Comparison of ENCODE assay signal across 12 cellular contexts in the genomic region with DNA sequence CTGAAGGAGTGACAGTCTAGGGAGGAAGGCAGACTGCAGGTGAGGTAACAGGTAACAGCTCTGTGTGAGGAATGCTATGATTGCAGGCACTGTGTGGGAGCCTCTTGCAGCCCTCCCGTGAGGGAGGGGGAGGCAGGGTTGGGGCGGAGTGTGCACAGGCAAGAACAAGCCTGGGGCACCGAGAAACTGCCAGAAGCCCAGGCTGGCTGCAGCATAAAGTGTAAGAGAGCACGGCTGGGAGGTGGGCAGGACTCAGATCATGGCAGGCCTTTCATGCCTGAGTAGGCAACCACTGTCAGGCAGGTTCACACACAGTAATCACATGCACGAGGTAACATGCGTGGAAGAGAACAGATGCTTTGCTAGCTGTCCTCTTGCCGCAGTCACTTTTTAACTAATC. TPM values are rescaled to one million over a fixed set of nuclear protein-coding genes. Genes with fewer than 3 reads are reported as not detected.
DNase-seq lines count a peak whose midpoint lies in the region; ATAC-seq, FAIRE-seq and TF ChIP-seq lines count a peak whose summit lies in the region.
"Had no signal": no experiment of that assay in that cellular context is flagged by ENCODE, and none has a peak within 500 bp of the region (broad histone marks: within the 10 kb centered on the region; RNA-seq: fewer than 3 reads in every experiment).

No MANE protein-coding gene starts in this region.

- FAIRE-seq in H54 (lab: Jason Lieb, UNC), result no peak

- no peak for TF ChIP-seq CTCF in colonic mucosa (IDR thresholded peaks at IDR 0.05)

- H3K27ac Mint-ChIP-seq in stimulated activated naive B cell treated with anti-CD40 and anti-IgM and Interleukin-4, amounts not matched to agents 10 μg/mL and 1 μg/mL and 100 μg/mL, for 72 hours, result peak overlapping the region; percentile 70

- H3K27me3 Mint-ChIP-seq in stimulated activated naive B cell treated with anti-CD40 and anti-IgM and Interleukin-4, amounts not matched to agents 10 μg/mL and 1 μg/mL and 100 μg/mL, for 72 hours, result no peaks in the 10 kb centered on the region

- no peak overlapping the region for H3K9ac ChIP-seq in colonic mucosa (ENCODE audit: low read depth in 2 of 2, low read length in 2 of 2)

- DNase-seq in NCI-H82 (lab: John Stamatoyannopoulos, UW), result peak; percentile 35
- no peak for DNase-seq in NCI-H82 treated with DMSO at 0.1 percent for 48 hours (lab: John Stamatoyannopoulos, UW; ENCODE audit: unreplicated experiment)
- peak; percentile 62 for DNase-seq in KBM-7
- peak; percentile 17 for DNase-seq in colonic mucosa
- DNase-seq in stimulated activated naive B cell treated with anti-CD40 and anti-IgM and Interleukin-4, amounts not matched to agents 10 μg/mL and 1 μg/mL and 100 μg/mL, for 72 hours, result peak; percentile 39
- no peak for DNase-seq in amygdala (lab: John Stamatoyannopoulos, UW)
- no peak for DNase-seq in H54 (ENCODE audit: insufficient read length, low spot score)
- DNase-seq: activated CD4-positive, alpha-beta T cell treated with anti-CD3 and anti-CD28 coated beads for 1 hour; erythroblast; upper lobe of left lung had no signal

- in situ Hi-C loops in KBM-7 (cut with MboI; ENCODE audit: low pct_unique_long_range_greater_than_20kb, low sequenced_read_pairs), result no loop called here

- peak; percentile 86 to 87 for ATAC-seq in stimulated activated naive B cell treated with anti-CD40 and anti-IgM and Interleukin-4, amounts not matched to agents 10 μg/mL and 1 μg/mL and 100 μg/mL, for 72 hours (replicated peaks)
- no peak for ATAC-seq in GM18858 (IDR thresholded peaks at IDR 0.05; ENCODE audit: unreplicated experiment)

- no peaks in the 10 kb centered on the region for H3K9me3 ChIP-seq in colonic mucosa
- H3K9me3 ChIP-seq: upper lobe of left lung had no signal

- peaks cover 35 to 60% of the 10 kb centered on the region in 2 donors for H3K4me1 Mint-ChIP-seq in stimulated activated naive B cell treated with anti-CD40 and anti-IgM and Interleukin-4, amounts not matched to agents 10 μg/mL and 1 μg/mL and 100 μg/mL, for 72 hours

- intact Hi-C loops in colonic mucosa (cut with DNase I), result no loop called here

- H3K27me3 ChIP-seq in colonic mucosa, result no peaks in the 10 kb centered on the region
- H3K27me3 ChIP-seq: upper lobe of left lung had no signal

- H3K9me3 Mint-ChIP-seq in stimulated activated naive B cell treated with anti-CD40 and anti-IgM and Interleukin-4, amounts not matched to agents 10 μg/mL and 1 μg/mL and 100 μg/mL, for 72 hours, result no peaks in the 10 kb centered on the region

- H3K36me3 ChIP-seq in colonic mucosa, result no peaks in the 10 kb centered on the region
- H3K36me3 ChIP-seq: upper lobe of left lung had no signal

- H3K36me3 Mint-ChIP-seq in stimulated activated naive B cell treated with anti-CD40 and anti-IgM and Interleukin-4, amounts not matched to agents 10 μg/mL and 1 μg/mL and 100 μg/mL, for 72 hours, result peaks cover 3% of the 10 kb centered on the region in 2 donors

- no peaks in the 10 kb centered on the region for H3K4me1 ChIP-seq in colonic mucosa

- no peak overlapping the region for H3K4me3 ChIP-seq in colonic mucosa
- H3K4me3 ChIP-seq: upper lobe of left lung had no signal

- H3K4me3 Mint-ChIP-seq in stimulated activated naive B cell treated with anti-CD40 and anti-IgM and Interleukin-4, amounts not matched to agents 10 μg/mL and 1 μg/mL and 100 μg/mL, for 72 hours, result peak overlapping the region; percentile 42 to 49

- H3K27ac ChIP-seq in colonic mucosa, result no peak overlapping the region
- H3K27ac ChIP-seq: upper lobe of left lung had no signal

- no peak for TF ChIP-seq POLR2A in H54 (IDR thresholded peaks at IDR 0.05; ENCODE audit: low read depth, low read length)

RNA-seq across cellular contexts. Expression of gene RHEX, which starts 11.3 kb away (rescaled TPM):
- 1 to 10 TPM; 1.1 to 1.4 TPM for total RNA-seq in colonic mucosa
- total RNA-seq: lung microvascular endothelial cell had no signal

RNA-seq across cellular contexts. Expression of gene CTSE, which starts 17.9 kb away (rescaled TPM):
- 10 to 100 TPM; 10.1 to 10.8 TPM for total RNA-seq in colonic mucosa
- total RNA-seq: lung microvascular endothelial cell had no signal

RNA-seq across cellular contexts. Expression of gene RAB7B, which starts 38.4 kb away (rescaled TPM):
- total RNA-seq in colonic mucosa, result 1 to 10 TPM in 1 of 2 donors, under 1 TPM in 1; 0.57 to 1.2 TPM
- total RNA-seq: lung microvascular endothelial cell had no signal

Comparison
In these comparisons a context has a peak if more than half of its experiments do, and no peak if none do; other contexts are left out.
1. DNase-seq: peak in NCI-H82 (single experiment), KBM-7 (single experiment), colonic mucosa (single experiment) and stimulated activated naive B cell treated with anti-CD40 and anti-IgM and Interleukin-4, amounts not matched to agents 10 μg/mL and 1 μg/mL and 100 μg/mL, for 72 hours (single experiment); none in NCI-H82 treated with DMSO at 0.1 percent for 48 hours (single experiment), amygdala (0 of 56) and H54 (single experiment).